ENCODE assay signal across 18 cellular contexts in genomic region chr19:41224632-41225031, GRCh38. TPM values are rescaled to one million over a fixed set of nuclear protein-coding genes. Genes with fewer than 3 reads are reported as not detected.
DNase-seq lines count a peak whose midpoint lies in the region; ATAC-seq and TF ChIP-seq lines count a peak whose summit lies in the region.
"Had no signal": no experiment of that assay in that cellular context is flagged by ENCODE, and none has a peak within 500 bp of the region (broad histone marks: within the 10 kb centered on the region; RNA-seq: fewer than 3 reads in every experiment).

No MANE protein-coding gene starts in this region.

- H3K27me3 ChIP-seq in brain microvascular endothelial cell (replicated peaks), result no peaks in the 10 kb centered on the region
- no peaks in the 10 kb centered on the region for H3K27me3 ChIP-seq in tibial artery

- H3K27ac ChIP-seq in brain microvascular endothelial cell (peak overlapping the region; percentile 97), tibial artery (peak overlapping the region; percentile 97 to 99)

- peaks cover 12% of the 10 kb centered on the region for H3K4me1 Mint-ChIP-seq in activated CD8-positive, alpha-beta T cell treated with anti-CD3 and anti-CD28 coated beads, Interleukin-2, amount 10 ng/mL, durations not matched to agents 7 days and 5 days (ENCODE audit: low read depth)
- peaks cover 34% of the 10 kb centered on the region for H3K4me1 Mint-ChIP-seq in activated CD8-positive, alpha-beta T cell treated with anti-CD3 and anti-CD28 coated beads for 36 hours (ENCODE audit: low read depth)
- H3K4me1 Mint-ChIP-seq in mesothelial cell of epicardium, result peaks cover 45% of the 10 kb centered on the region

- ATAC-seq in activated CD8-positive, alpha-beta T cell treated with anti-CD3 and anti-CD28 coated beads, Interleukin-2, amount 10 ng/mL, durations not matched to agents 7 days and 5 days, result no peak
- ATAC-seq in activated CD8-positive, alpha-beta T cell treated with anti-CD3 and anti-CD28 coated beads for 36 hours, result no peak
- no peak for ATAC-seq in HG02970 (IDR thresholded peaks at IDR 0.05; ENCODE audit: low FRiP score, unreplicated experiment)
- ATAC-seq: natural killer cell had no signal

- in situ Hi-C loops in brain microvascular endothelial cell (cut with HindIII; ENCODE audit: low pct_ligation_motif_present, low sequenced_read_pairs), result no loop called here

- H3K36me3 Mint-ChIP-seq in activated CD8-positive, alpha-beta T cell treated with anti-CD3 and anti-CD28 coated beads, Interleukin-2, amount 10 ng/mL, durations not matched to agents 7 days and 5 days (ENCODE audit: low read depth), result no peaks in the 10 kb centered on the region
- H3K36me3 Mint-ChIP-seq in activated CD8-positive, alpha-beta T cell treated with anti-CD3 and anti-CD28 coated beads for 36 hours (ENCODE audit: low read depth), result no peaks in the 10 kb centered on the region
- H3K36me3 Mint-ChIP-seq in mesothelial cell of epicardium, result peaks cover 5% of the 10 kb centered on the region
- H3K36me3 Mint-ChIP-seq: IgD-negative memory B cell, natural killer cell had no signal

- intact Hi-C loops in activated CD8-positive, alpha-beta T cell treated with anti-CD3 and anti-CD28 coated beads for 36 hours (cut with micrococcal nuclease), result loop anchor here (5.0 kb wide), 1 partner anchor 38 kb away; the partner anchor contains the start of gene HNRNPUL1
- intact Hi-C loops in tibial artery (cut with DNase I; ENCODE audit: low total_unique reads), result loop anchor here (5.0 kb wide), 1 partner anchor 38 kb away; the partner anchor contains the start of gene HNRNPUL1

- DNase-seq in activated CD8-positive, alpha-beta T cell treated with anti-CD3 and anti-CD28 coated beads, Interleukin-2, amount 10 ng/mL, durations not matched to agents 7 days and 5 days, result no peak
- DNase-seq in activated CD8-positive, alpha-beta T cell treated with anti-CD3 and anti-CD28 coated beads for 36 hours, result no peak
- DNase-seq in brain microvascular endothelial cell, result no peak
- no peak for DNase-seq in mesothelial cell of epicardium (ENCODE audit: low spot score in 2 of 2, unreplicated experiment in 2 of 2)
- DNase-seq in tibial artery, result no peak
- no peak for DNase-seq in T-helper 2 cell
- no peak for DNase-seq in hepatic stellate cell (ENCODE audit: low spot score)
- DNase-seq: ACHN, dermis blood vessel endothelial cell, foreskin fibroblast, kidney glomerular epithelial cell, natural killer cell, NCI-H1417, NCI-H510A treated with DMSO at 0.1 percent for 48 hours, spleen, upper lobe of left lung had no signal

- POLR2A ChIA-PET in activated CD8-positive, alpha-beta T cell treated with anti-CD3 and anti-CD28 coated beads, Interleukin-2, amount 10 ng/mL, durations not matched to agents 7 days and 5 days (lab: Charles Lee), result interaction anchor here (0.6 kb wide), 1 partner anchor 935 kb away, joined by 3 read pairs; no protein-coding TSS in a partner anchor
- POLR2A ChIA-PET in activated CD8-positive, alpha-beta T cell treated with anti-CD3 and anti-CD28 coated beads for 36 hours (lab: Charles Lee), result interaction anchor here (1.2 kb wide), 1 partner anchor 80 kb away, joined by 3 read pairs; no protein-coding TSS in a partner anchor

- peaks cover 35% of the 10 kb centered on the region for H3K36me3 ChIP-seq in brain microvascular endothelial cell (replicated peaks)
- H3K36me3 ChIP-seq in tibial artery, result peaks cover 9 to 20% (median 16%) of the 10 kb centered on the region in 3 donors
- H3K36me3 ChIP-seq: spleen had no signal

- H3K27me3 Mint-ChIP-seq in activated CD8-positive, alpha-beta T cell treated with anti-CD3 and anti-CD28 coated beads, Interleukin-2, amount 10 ng/mL, durations not matched to agents 7 days and 5 days (ENCODE audit: low read depth), result peaks cover 31% of the 10 kb centered on the region
- peaks cover 26% of the 10 kb centered on the region for H3K27me3 Mint-ChIP-seq in activated CD8-positive, alpha-beta T cell treated with anti-CD3 and anti-CD28 coated beads for 36 hours
- H3K27me3 Mint-ChIP-seq in mesothelial cell of epicardium (ENCODE audit: low read depth), result no peaks in the 10 kb centered on the region

- H3K27ac Mint-ChIP-seq in activated CD8-positive, alpha-beta T cell treated with anti-CD3 and anti-CD28 coated beads, Interleukin-2, amount 10 ng/mL, durations not matched to agents 7 days and 5 days, result peak overlapping the region; percentile 4
- H3K27ac Mint-ChIP-seq in activated CD8-positive, alpha-beta T cell treated with anti-CD3 and anti-CD28 coated beads for 36 hours, result no peak overlapping the region
- peak overlapping the region; percentile 94 for H3K27ac Mint-ChIP-seq in mesothelial cell of epicardium

- TF ChIP-seq CTCF in activated CD8-positive, alpha-beta T cell treated with anti-CD3 and anti-CD28 coated beads for 36 hours (IDR thresholded peaks at IDR 0.05), result no peak
- TF ChIP-seq CTCF in brain microvascular endothelial cell (IDR thresholded peaks at IDR 0.05; ENCODE audit: low read depth, low read length, missing control alignments) (no peak), mesothelial cell of epicardium (IDR thresholded peaks at IDR 0.05; ENCODE audit: unreplicated experiment) (no peak), tibial artery (IDR thresholded peaks at IDR 0.05) (no peak)

- no peaks in the 10 kb centered on the region for H3K9me3 Mint-ChIP-seq in activated CD8-positive, alpha-beta T cell treated with anti-CD3 and anti-CD28 coated beads, Interleukin-2, amount 10 ng/mL, durations not matched to agents 7 days and 5 days (ENCODE audit: insufficient read depth)
- H3K9me3 Mint-ChIP-seq in activated CD8-positive, alpha-beta T cell treated with anti-CD3 and anti-CD28 coated beads for 36 hours, result no peaks in the 10 kb centered on the region
- no peaks in the 10 kb centered on the region for H3K9me3 Mint-ChIP-seq in mesothelial cell of epicardium
- H3K9me3 Mint-ChIP-seq: natural killer cell had no signal

- H3K4me3 ChIP-seq in brain microvascular endothelial cell (ENCODE audit: low read depth, low read length), result no peak overlapping the region
- no peak overlapping the region for H3K4me3 ChIP-seq in tibial artery
- H3K4me3 ChIP-seq: upper lobe of left lung had no signal

- no peak overlapping the region for H3K4me3 Mint-ChIP-seq in activated CD8-positive, alpha-beta T cell treated with anti-CD3 and anti-CD28 coated beads, Interleukin-2, amount 10 ng/mL, durations not matched to agents 7 days and 5 days
- no peak overlapping the region for H3K4me3 Mint-ChIP-seq in activated CD8-positive, alpha-beta T cell treated with anti-CD3 and anti-CD28 coated beads for 36 hours
- H3K4me3 Mint-ChIP-seq in mesothelial cell of epicardium, result no peak overlapping the region
- H3K4me3 Mint-ChIP-seq: IgD-negative memory B cell had no signal

- CTCF ChIA-PET in activated CD8-positive, alpha-beta T cell treated with anti-CD3 and anti-CD28 coated beads, Interleukin-2, amount 10 ng/mL, durations not matched to agents 7 days and 5 days (lab: Charles Lee), result interaction anchor here (2.0 kb wide), 1 partner anchor 38 kb away, joined by 5 read pairs; no protein-coding TSS in a partner anchor
- CTCF ChIA-PET in activated CD8-positive, alpha-beta T cell treated with anti-CD3 and anti-CD28 coated beads for 36 hours (lab: Charles Lee), result interaction anchor here (0.8 to 1.2 kb wide), 2 partner anchors 19 to 38 kb away, joined by 3 to 4 read pairs; no protein-coding TSS in a partner anchor

- H3K9me3 ChIP-seq in tibial artery, result no peaks in the 10 kb centered on the region
- H3K9me3 ChIP-seq: spleen, upper lobe of left lung had no signal

- peaks cover 0 to 80% (median 52%) of the 10 kb centered on the region in 4 donors for H3K4me1 ChIP-seq in tibial artery

RNA-seq across cellular contexts. Expression of gene AXL, which starts 5.6 kb away (rescaled TPM):
- total RNA-seq in activated CD8-positive, alpha-beta T cell treated with anti-CD3 and anti-CD28 coated beads, Interleukin-2, amount 10 ng/mL, durations not matched to agents 7 days and 5 days, result not detected
- under 1 TPM; 0.36 to 0.50 TPM for total RNA-seq in activated CD8-positive, alpha-beta T cell treated with anti-CD3 and anti-CD28 coated beads for 36 hours
- 60.0 to 61.0 TPM (median 60.6 TPM) in 3 replicates for total RNA-seq in mesothelial cell of epicardium

RNA-seq across cellular contexts. Expression of gene CYP2S1, which starts 31.6 kb away (rescaled TPM):
- under 1 TPM; 0.83 to 0.95 TPM for total RNA-seq in activated CD8-positive, alpha-beta T cell treated with anti-CD3 and anti-CD28 coated beads, Interleukin-2, amount 10 ng/mL, durations not matched to agents 7 days and 5 days
- not detected for total RNA-seq in activated CD8-positive, alpha-beta T cell treated with anti-CD3 and anti-CD28 coated beads for 36 hours
- total RNA-seq in mesothelial cell of epicardium, result 12.8 to 15.5 TPM (median 13.2 TPM) in 3 replicates

RNA-seq across cellular contexts. Expression of gene HNRNPUL1, which starts 39.5 kb away (rescaled TPM):
- total RNA-seq in activated CD8-positive, alpha-beta T cell treated with anti-CD3 and anti-CD28 coated beads, Interleukin-2, amount 10 ng/mL, durations not matched to agents 7 days and 5 days, result 100 to 1,000 TPM; 332 to 340 TPM
- 100 to 1,000 TPM; 257 to 259 TPM for total RNA-seq in activated CD8-positive, alpha-beta T cell treated with anti-CD3 and anti-CD28 coated beads for 36 hours
- 246 to 262 TPM (median 249 TPM) in 3 replicates for total RNA-seq in mesothelial cell of epicardium

Comparison
In these comparisons a context has a peak if more than half of its experiments do, and no peak if none do; other contexts are left out.
1. RNA of gene AXL, which starts 5.6 kb away (total RNA-seq): 60.0 to 61.0 TPM in mesothelial cell of epicardium; 0.36 to 0.50 TPM in activated CD8-positive, alpha-beta T cell treated with anti-CD3 and anti-CD28 coated beads for 36 hours and not detected in activated CD8-positive, alpha-beta T cell treated with anti-CD3 and anti-CD28 coated beads, Interleukin-2, amount 10 ng/mL, durations not matched to agents 7 days and 5 days; every median in the first group is over 10 times any median in the second.